Comparison of ENCODE assay signal across 15 cellular contexts in the genomic region with DNA sequence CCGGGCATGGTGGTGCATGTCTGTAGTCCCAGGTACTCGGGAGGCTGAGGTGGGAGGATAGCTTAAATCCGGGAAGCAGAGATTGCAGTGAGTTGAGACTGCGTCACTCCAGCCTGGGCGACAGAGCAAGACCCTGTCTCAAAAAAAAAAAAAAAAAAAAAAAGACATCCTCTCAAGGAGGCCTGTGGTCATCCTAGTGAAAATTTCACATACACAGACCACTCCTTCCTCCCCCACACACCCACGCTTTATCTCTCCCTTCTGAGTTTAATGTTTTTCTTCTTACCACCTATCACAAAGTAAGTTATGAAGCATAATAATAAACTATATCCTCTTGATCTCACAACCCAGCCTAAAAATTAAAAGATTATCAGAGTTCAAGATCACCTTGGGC. TPM values are rescaled to one million over a fixed set of nuclear protein-coding genes. Genes with fewer than 3 reads are reported as not detected.
DNase-seq lines count a peak whose midpoint lies in the region; ATAC-seq and TF ChIP-seq lines count a peak whose summit lies in the region.
"Had no signal": no experiment of that assay in that cellular context is flagged by ENCODE, and none has a peak within 500 bp of the region (broad histone marks: within the 10 kb centered on the region; RNA-seq: fewer than 3 reads in every experiment).

No MANE protein-coding gene starts in this region.

- H3K9me3 ChIP-seq in BLaER1 treated with 17β-estradiol and CSF1 and Interleukin-3, amounts not matched to agents 10 nM and 100 nM (replicated peaks in 1 of 11) = peaks cover 13 to 22% (median 16%) of the 10 kb centered on the region in 11 experiments; a peak in 21 of 22 replicates
- H3K9me3 ChIP-seq in stomach = no peaks in the 10 kb centered on the region
- H3K9me3 ChIP-seq: mucosa of descending colon, Peyer's patch had no signal

- peak overlapping the region; percentile 72 to 92 (median 89) for H3K4me2 ChIP-seq in BLaER1 treated with 17β-estradiol and CSF1 and Interleukin-3, amounts not matched to agents 10 nM and 100 nM

- TF ChIP-seq EP300 in stomach (IDR thresholded peaks at IDR 0.05) = no peak

- peaks cover 15 to 23% (median 19%) of the 10 kb centered on the region in 11 experiments for H3K36me3 ChIP-seq in BLaER1 treated with 17β-estradiol and CSF1 and Interleukin-3, amounts not matched to agents 10 nM and 100 nM
- peaks cover 8 to 17% (median 14%) of the 10 kb centered on the region in 4 donors for H3K36me3 ChIP-seq in stomach

- no peaks in the 10 kb centered on the region for H3K27me3 ChIP-seq in BLaER1 treated with 17β-estradiol and CSF1 and Interleukin-3, amounts not matched to agents 10 nM and 100 nM
- H3K27me3 ChIP-seq in stomach = no peaks in the 10 kb centered on the region
- H3K27me3 ChIP-seq: Peyer's patch had no signal

- peaks cover 15% of the 10 kb centered on the region for H3K36me3 Mint-ChIP-seq in activated CD4-positive, alpha-beta memory T cell treated with anti-CD3 and anti-CD28 coated beads for 36 hours

- intact Hi-C loops in activated CD4-positive, alpha-beta memory T cell treated with anti-CD3 and anti-CD28 coated beads for 36 hours (cut with micrococcal nuclease) = no loop called here
- intact Hi-C loops in stomach (cut with DNase I; ENCODE audit: low total_unique reads) = no loop called here

- no peak for TF ChIP-seq CTCF in stomach (IDR thresholded peaks at IDR 0.05)

- peak overlapping the region in 9 of 11 experiments; percentile 96 to 100 (median 97); a peak in 14 of 22 replicates for H3K9ac ChIP-seq in BLaER1 treated with 17β-estradiol and CSF1 and Interleukin-3, amounts not matched to agents 10 nM and 100 nM

- peak overlapping the region in 10 of 11 experiments; percentile 85 to 99 (median 96); a peak in 19 of 22 replicates for H3K27ac ChIP-seq in BLaER1 treated with 17β-estradiol and CSF1 and Interleukin-3, amounts not matched to agents 10 nM and 100 nM
- H3K27ac ChIP-seq in stomach = peak overlapping the region in 1 of 5 donors; percentile 91

- H3K4me1 Mint-ChIP-seq in activated CD4-positive, alpha-beta memory T cell treated with anti-CD3 and anti-CD28 coated beads for 36 hours (ENCODE audit: low read depth) = peaks cover 15% of the 10 kb centered on the region

- no peak overlapping the region for H3K27ac Mint-ChIP-seq in activated CD4-positive, alpha-beta memory T cell treated with anti-CD3 and anti-CD28 coated beads for 36 hours

- no peaks in the 10 kb centered on the region for H3K9me3 Mint-ChIP-seq in activated CD4-positive, alpha-beta memory T cell treated with anti-CD3 and anti-CD28 coated beads for 36 hours
- H3K9me3 Mint-ChIP-seq: T-helper 1 cell treated with Interleukin-12 subunit alpha and Interleukin-12 subunit beta and Interleukin-4 antibody, amounts not matched to agents 30 μg/mL and 1 μg/mL, for 36 hours had no signal

- H3K27me3 Mint-ChIP-seq in activated CD4-positive, alpha-beta memory T cell treated with anti-CD3 and anti-CD28 coated beads for 36 hours = peaks cover 5% of the 10 kb centered on the region

- POLR2A ChIA-PET in activated CD4-positive, alpha-beta memory T cell treated with anti-CD3 and anti-CD28 coated beads for 36 hours (lab: Charles Lee) = no interaction called here

- peaks cover 20 to 56% (median 34%) of the 10 kb centered on the region in 10 experiments for H3K4me1 ChIP-seq in BLaER1 treated with 17β-estradiol and CSF1 and Interleukin-3, amounts not matched to agents 10 nM and 100 nM
- H3K4me1 ChIP-seq in stomach = peaks cover 10 to 24% (median 19%) of the 10 kb centered on the region in 4 donors

- DNase-seq in activated CD4-positive, alpha-beta memory T cell treated with anti-CD3 and anti-CD28 coated beads for 36 hours = no peak
- peak; percentile 93 for DNase-seq in kidney glomerular epithelial cell (lab: John Stamatoyannopoulos, UW)
- DNase-seq in stomach = no peak
- DNase-seq in stimulated activated CD4-positive, alpha-beta T cell treated with anti-CD3 and anti-CD28 coated beads, Interleukin-15, amount 100 ng/mL, for 24 hours = no peak
- DNase-seq in MV-4-11 (lab: John Stamatoyannopoulos, UW) = no peak
- DNase-seq: amygdala, Calu3, Kasumi-1, mucosa of descending colon, NCI-H2171 treated with DMSO at 0.1 percent for 48 hours, Peyer's patch had no signal

- H3K4me3 ChIP-seq in BLaER1 treated with 17β-estradiol and CSF1 and Interleukin-3, amounts not matched to agents 10 nM and 100 nM = peak overlapping the region in 7 of 10 experiments; percentile 71 to 99 (median 92); a peak in 9 of 20 replicates
- H3K4me3 ChIP-seq in GM08714 (ENCODE audit: low read length) (peak overlapping the region; percentile 97; the same call in 1 of the 2 replicates), stomach (no peak overlapping the region)
- H3K4me3 ChIP-seq: mucosa of descending colon had no signal

- WGBS in stomach, 5 donors = 88 to 95% (median 93%) methylated on average over 6 of the region's 6 CpGs

- ATAC-seq in HG03442 (IDR thresholded peaks at IDR 0.05; ENCODE audit: unreplicated experiment) = no peak
- ATAC-seq: mucosa of descending colon had no signal

- peaks cover 0 to 21% (median 0%) of the 10 kb centered on the region in 11 experiments; a peak in 5 of 22 replicates for H4K20me1 ChIP-seq in BLaER1 treated with 17β-estradiol and CSF1 and Interleukin-3, amounts not matched to agents 10 nM and 100 nM

- peak overlapping the region; percentile 94 for H3K4me3 Mint-ChIP-seq in activated CD4-positive, alpha-beta memory T cell treated with anti-CD3 and anti-CD28 coated beads for 36 hours

- CTCF ChIA-PET in activated CD4-positive, alpha-beta memory T cell treated with anti-CD3 and anti-CD28 coated beads for 36 hours (lab: Charles Lee) = interaction anchor here (1.0 to 1.1 kb wide), 2 partner anchors 108 to 344 kb away, joined by 3 read pairs; no protein-coding TSS in a partner anchor

- no peak for TF ChIP-seq POLR2A in stomach (IDR thresholded peaks at IDR 0.05)

RNA-seq across cellular contexts. Expression of a gene that starts 1.3 kb away (rescaled TPM):
- 10 to 100 TPM; 59.5 to 62.0 TPM for total RNA-seq in activated CD4-positive, alpha-beta memory T cell treated with anti-CD3 and anti-CD28 coated beads for 36 hours
- total RNA-seq in stomach = 10 to 100 TPM in 4 of 5 donors, 1 to 10 TPM in 1; 9.0 to 84.6 (median 53.2) TPM
- polyA plus RNA-seq in stomach = 10 to 100 TPM; 21.4 to 28.8 (median 26.6) TPM

Comparison
In these comparisons a context has a peak if more than half of its experiments do, and no peak if none do; other contexts are left out.
1. H3K4me3 ChIP-seq: peak in BLaER1 treated with 17β-estradiol and CSF1 and Interleukin-3, amounts not matched to agents 10 nM and 100 nM (7 of 10) and GM08714 (single experiment); none in stomach (0 of 4).